Comparison of ENCODE assay signal across 1 cellular context in genomic region chr11:62025429-62026105, GRCh38.
A peak's percentile ranks its signal among the peaks of the same experiment; 100 is the strongest.
TF ChIP-seq lines count a peak whose summit lies in the region.

No MANE protein-coding gene starts in this region.

TF ChIP-seq in HepG2, 621 proteins besides CTCF, POLR2A, EP300 and RAD21 (continued from another document and continues in another):
- no peak for TF ChIP-seq ZNF253 (CRISPR knock-in tag; IDR thresholded peaks at IDR 0.05; ENCODE audit: borderline replicate concordance)
- TF ChIP-seq WIZ (CRISPR knock-in tag; IDR thresholded peaks at IDR 0.05) = 0 out of 2 replicates have a peak, but pooled peaks have one; percentile 42
- no peak for TF ChIP-seq GLI4 (CRISPR knock-in tag; IDR thresholded peaks at IDR 0.05; ENCODE audit: borderline replicate concordance)
- 0 out of 2 replicates have a peak, but pooled peaks have one; percentile 37 for TF ChIP-seq HOXA5 (CRISPR knock-in tag; IDR thresholded peaks at IDR 0.05)
- TF ChIP-seq GABPB1 (CRISPR knock-in tag; IDR thresholded peaks at IDR 0.05) = peak; percentile 44; the same call in 1 of the 2 replicates
- TF ChIP-seq MTA3 (CRISPR knock-in tag; IDR thresholded peaks at IDR 0.05) = no peak
- TF ChIP-seq, protein P1, sequence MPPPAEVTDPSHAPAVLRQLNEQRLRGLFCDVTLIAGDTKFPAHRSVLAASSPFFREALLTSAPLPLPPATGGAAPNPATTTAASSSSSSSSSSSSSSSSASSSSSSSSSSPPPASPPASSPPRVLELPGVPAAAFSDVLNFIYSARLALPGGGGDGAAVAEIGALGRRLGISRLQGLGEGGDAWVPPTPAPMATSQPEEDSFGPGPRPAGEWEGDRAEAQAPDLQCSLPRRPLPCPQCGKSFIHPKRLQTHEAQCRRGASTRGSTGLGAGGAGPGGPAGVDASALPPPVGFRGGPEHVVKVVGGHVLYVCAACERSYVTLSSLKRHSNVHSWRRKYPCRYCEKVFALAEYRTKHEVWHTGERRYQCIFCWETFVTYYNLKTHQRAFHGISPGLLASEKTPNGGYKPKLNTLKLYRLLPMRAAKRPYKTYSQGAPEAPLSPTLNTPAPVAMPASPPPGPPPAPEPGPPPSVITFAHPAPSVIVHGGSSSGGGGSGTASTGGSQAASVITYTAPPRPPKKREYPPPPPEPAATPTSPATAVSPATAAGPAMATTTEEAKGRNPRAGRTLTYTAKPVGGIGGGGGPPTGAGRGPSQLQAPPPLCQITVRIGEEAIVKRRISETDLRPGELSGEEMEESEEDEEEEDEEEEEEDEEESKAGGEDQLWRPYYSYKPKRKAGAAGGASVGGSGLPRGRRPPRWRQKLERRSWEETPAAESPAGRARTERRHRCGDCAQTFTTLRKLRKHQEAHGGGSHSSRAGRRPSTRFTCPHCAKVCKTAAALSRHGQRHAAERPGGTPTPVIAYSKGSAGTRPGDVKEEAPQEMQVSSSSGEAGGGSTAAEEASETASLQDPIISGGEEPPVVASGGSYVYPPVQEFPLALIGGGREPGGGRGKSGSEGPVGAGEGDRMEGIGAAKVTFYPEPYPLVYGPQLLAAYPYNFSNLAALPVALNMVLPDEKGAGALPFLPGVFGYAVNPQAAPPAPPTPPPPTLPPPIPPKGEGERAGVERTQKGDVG (CRISPR knock-in tag; IDR thresholded peaks at IDR 0.05; ENCODE audit: borderline replicate concordance) = no peak
- no peak for TF ChIP-seq ZNF256 (CRISPR knock-in tag; conservative IDR thresholded peaks at IDR 0.05)
- no peak for TF ChIP-seq HNRNPL (IDR thresholded peaks at IDR 0.05; ENCODE audit: low read depth, low read length)
- TF ChIP-seq ZNF281 (CRISPR knock-in tag; IDR thresholded peaks at IDR 0.05; ENCODE audit: borderline replicate concordance) = no peak
- TF ChIP-seq NR2F2 (IDR thresholded peaks at IDR 0.05; ENCODE audit: borderline replicate concordance, low read depth) = 0 out of 2 replicates have a peak, but pooled peaks have one; percentile 0
- TF ChIP-seq, protein P2, sequence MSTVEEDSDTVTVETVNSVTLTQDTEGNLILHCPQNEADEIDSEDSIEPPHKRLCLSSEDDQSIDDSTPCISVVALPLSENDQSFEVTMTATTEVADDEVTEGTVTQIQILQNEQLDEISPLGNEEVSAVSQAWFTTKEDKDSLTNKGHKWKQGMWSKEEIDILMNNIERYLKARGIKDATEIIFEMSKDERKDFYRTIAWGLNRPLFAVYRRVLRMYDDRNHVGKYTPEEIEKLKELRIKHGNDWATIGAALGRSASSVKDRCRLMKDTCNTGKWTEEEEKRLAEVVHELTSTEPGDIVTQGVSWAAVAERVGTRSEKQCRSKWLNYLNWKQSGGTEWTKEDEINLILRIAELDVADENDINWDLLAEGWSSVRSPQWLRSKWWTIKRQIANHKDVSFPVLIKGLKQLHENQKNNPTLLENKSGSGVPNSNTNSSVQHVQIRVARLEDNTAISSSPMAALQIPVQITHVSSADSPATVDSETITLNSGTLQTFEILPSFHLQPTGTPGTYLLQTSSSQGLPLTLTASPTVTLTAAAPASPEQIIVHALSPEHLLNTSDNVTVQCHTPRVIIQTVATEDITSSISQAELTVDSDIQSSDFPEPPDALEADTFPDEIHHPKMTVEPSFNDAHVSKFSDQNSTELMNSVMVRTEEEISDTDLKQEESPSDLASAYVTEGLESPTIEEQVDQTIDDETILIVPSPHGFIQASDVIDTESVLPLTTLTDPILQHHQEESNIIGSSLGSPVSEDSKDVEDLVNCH (CRISPR knock-in tag; IDR thresholded peaks at IDR 0.05) = no peak
- no peak for TF ChIP-seq ZSCAN12 (CRISPR knock-in tag; IDR thresholded peaks at IDR 0.05)
- no peak; the same call in 1 of the 2 replicates for TF ChIP-seq PITX1 (CRISPR knock-in tag; IDR thresholded peaks at IDR 0.05)
- TF ChIP-seq ZNF234 (CRISPR knock-in tag; conservative IDR thresholded peaks at IDR 0.05) = no peak
- TF ChIP-seq, protein P3, sequence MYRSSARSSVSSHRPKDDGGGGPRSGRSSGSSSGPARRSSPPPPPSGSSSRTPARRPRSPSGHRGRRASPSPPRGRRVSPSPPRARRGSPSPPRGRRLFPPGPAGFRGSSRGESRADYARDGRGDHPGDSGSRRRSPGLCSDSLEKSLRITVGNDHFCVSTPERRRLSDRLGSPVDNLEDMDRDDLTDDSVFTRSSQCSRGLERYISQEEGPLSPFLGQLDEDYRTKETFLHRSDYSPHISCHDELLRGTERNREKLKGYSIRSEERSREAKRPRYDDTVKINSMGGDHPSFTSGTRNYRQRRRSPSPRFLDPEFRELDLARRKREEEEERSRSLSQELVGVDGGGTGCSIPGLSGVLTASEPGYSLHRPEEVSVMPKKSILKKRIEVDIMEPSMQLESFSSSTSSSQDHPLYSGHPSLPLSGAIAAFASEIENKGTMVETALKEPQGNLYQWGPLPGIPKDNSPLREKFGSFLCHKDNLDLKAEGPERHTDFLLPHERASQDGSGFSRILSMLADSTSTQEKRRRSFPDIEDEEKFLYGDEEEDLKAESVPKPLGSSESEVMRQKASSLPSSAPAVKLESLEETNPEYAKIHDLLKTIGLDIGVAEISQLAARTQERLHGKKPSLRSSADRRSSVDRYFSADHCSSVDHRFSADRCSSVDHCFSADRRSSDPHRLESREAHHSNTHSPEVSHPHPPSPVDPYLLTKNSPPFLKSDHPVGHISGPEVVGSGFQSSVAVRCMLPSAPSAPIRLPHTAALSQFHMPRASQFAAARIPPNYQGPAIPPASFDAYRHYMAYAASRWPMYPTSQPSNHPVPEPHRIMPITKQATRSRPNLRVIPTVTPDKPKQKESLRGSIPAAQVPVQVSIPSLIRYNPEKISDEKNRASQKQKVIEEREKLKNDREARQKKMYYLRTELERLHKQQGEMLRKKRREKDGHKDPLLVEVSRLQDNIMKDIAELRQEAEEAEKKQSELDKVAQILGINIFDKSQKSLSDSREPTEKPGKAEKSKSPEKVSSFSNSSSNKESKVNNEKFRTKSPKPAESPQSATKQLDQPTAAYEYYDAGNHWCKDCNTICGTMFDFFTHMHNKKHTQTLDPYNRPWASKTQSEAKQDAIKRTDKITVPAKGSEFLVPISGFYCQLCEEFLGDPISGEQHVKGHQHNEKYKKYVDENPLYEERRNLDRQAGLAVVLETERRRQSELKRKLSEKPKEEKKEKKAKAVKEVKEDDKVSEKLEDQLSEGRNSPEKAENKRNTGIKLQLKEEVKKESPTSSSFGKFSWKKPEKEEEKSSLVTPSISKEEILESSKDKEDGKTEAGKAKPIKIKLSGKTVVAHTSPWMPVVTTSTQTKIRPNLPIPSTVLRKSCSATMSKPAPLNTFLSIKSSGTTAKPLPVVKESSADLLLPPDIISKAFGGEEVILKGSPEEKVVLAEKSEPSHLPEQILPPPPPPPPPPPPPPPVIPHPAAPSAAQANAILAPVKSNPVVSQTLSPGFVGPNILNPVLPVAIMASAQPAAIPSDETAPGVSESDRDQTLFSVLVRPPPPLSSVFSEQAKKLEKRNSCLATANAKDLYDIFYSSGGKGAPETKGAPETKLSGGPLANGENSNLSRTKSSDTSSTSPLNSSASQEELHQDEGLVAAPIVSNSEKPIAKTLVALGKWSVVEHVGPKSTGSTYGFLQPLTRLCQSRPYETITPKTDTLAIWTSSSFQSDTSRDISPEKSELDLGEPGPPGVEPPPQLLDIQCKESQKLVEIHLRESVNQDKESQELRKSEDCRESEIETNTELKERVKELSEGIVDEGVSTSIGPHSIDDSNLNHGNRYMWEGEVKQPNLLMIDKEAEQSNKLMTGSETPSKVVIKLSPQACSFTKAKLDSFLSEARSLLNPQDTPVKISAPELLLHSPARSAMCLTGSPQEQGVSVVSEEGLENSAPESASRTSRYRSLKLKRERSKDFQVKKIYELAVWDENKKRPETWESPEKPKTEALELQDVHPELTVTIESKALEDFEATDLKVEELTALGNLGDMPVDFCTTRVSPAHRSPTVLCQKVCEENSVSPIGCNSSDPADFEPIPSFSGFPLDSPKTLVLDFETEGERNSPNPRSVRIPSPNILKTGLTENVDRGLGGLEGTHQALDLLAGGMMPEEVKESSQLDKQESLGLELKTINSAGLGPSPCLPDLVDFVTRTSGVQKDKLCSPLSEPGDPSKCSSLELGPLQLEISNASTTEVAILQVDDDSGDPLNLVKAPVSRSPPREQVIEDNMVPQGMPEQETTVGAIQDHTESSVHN (CRISPR knock-in tag; IDR thresholded peaks at IDR 0.05) = 0 out of 2 replicates have a peak, but pooled peaks have one; percentile 23
- 0 out of 2 replicates have a peak, but pooled peaks have one; percentile 37 for TF ChIP-seq ZBTB7A (CRISPR knock-in tag; IDR thresholded peaks at IDR 0.05)
- TF ChIP-seq MTF2 (CRISPR knock-in tag; IDR thresholded peaks at IDR 0.05; ENCODE audit: borderline replicate concordance) = no peak
- TF ChIP-seq MTF1 (CRISPR knock-in tag; IDR thresholded peaks at IDR 0.05) = no peak
- no peak for TF ChIP-seq ZNF672 (CRISPR knock-in tag; IDR thresholded peaks at IDR 0.05)
- TF ChIP-seq SAP130 (CRISPR knock-in tag; IDR thresholded peaks at IDR 0.05; ENCODE audit: low read depth) = peak; percentile 93
- no peak for TF ChIP-seq ZBTB39 (CRISPR knock-in tag; IDR thresholded peaks at IDR 0.05)
- TF ChIP-seq, protein P4, sequence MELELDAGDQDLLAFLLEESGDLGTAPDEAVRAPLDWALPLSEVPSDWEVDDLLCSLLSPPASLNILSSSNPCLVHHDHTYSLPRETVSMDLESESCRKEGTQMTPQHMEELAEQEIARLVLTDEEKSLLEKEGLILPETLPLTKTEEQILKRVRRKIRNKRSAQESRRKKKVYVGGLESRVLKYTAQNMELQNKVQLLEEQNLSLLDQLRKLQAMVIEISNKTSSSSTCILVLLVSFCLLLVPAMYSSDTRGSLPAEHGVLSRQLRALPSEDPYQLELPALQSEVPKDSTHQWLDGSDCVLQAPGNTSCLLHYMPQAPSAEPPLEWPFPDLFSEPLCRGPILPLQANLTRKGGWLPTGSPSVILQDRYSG (CRISPR knock-in tag; IDR thresholded peaks at IDR 0.05) = no peak
- TF ChIP-seq HDAC6 (IDR thresholded peaks at IDR 0.05; ENCODE audit: low read depth, low read length) = no peak
- TF ChIP-seq XBP1 (CRISPR knock-in tag; IDR thresholded peaks at IDR 0.05) = no peak
- TF ChIP-seq NRL (CRISPR knock-in tag; IDR thresholded peaks at IDR 0.05; ENCODE audit: borderline replicate concordance) = no peak
- TF ChIP-seq ZNF570 (CRISPR knock-in tag; IDR thresholded peaks at IDR 0.05; ENCODE audit: borderline replicate concordance) = no peak
- no peak for TF ChIP-seq NR1H2 (CRISPR knock-in tag; IDR thresholded peaks at IDR 0.05; ENCODE audit: borderline replicate concordance, low read depth)
- TF ChIP-seq ZNF263 (CRISPR knock-in tag; IDR thresholded peaks at IDR 0.05) = no peak
- TF ChIP-seq SNAPC5 (CRISPR knock-in tag; IDR thresholded peaks at IDR 0.05; ENCODE audit: borderline replicate concordance) = no peak
- no peak for TF ChIP-seq ZNF660 (CRISPR knock-in tag; IDR thresholded peaks at IDR 0.05; ENCODE audit: borderline replicate concordance, low read depth)
- TF ChIP-seq RCOR2 (CRISPR knock-in tag; IDR thresholded peaks at IDR 0.05) = 0 out of 2 replicates have a peak, but pooled peaks have one; percentile 38
- no peak for TF ChIP-seq NFRKB (IDR thresholded peaks at IDR 0.05)
- TF ChIP-seq ZKSCAN1 (IDR thresholded peaks at IDR 0.05; ENCODE audit: low read length) = no peak
- peak; percentile 61; the same call in 1 of the 2 replicates for TF ChIP-seq ZHX1 (CRISPR knock-in tag; IDR thresholded peaks at IDR 0.05; ENCODE audit: low read depth)
- TF ChIP-seq GFI1 (CRISPR knock-in tag; IDR thresholded peaks at IDR 0.05; ENCODE audit: borderline replicate concordance) = no peak
- peak; percentile 40; the same call in 1 of the 2 replicates for TF ChIP-seq NFKBIZ (CRISPR knock-in tag; IDR thresholded peaks at IDR 0.05)
- TF ChIP-seq NCOA1 (CRISPR knock-in tag; IDR thresholded peaks at IDR 0.05) = no peak
